1 cellular context compared by ENCODE assay signal in genomic region chr22:39120983-39121382, GRCh38.
TF ChIP-seq lines count a peak whose summit lies in the region.

No MANE protein-coding gene starts in this region.

TF ChIP-seq in K562, 482 proteins besides CTCF, POLR2A, EP300 and RAD21:
- TF ChIP-seq ATF6 (CRISPR knock-in tag; IDR thresholded peaks at IDR 0.05) (no peak), DACH1 (IDR thresholded peaks at IDR 0.05; ENCODE audit: partially characterized antibody) (peak; percentile 97), ATF3 (IDR thresholded peaks at IDR 0.05) (no peak), ATF3 (CRISPR knock-in tag; conservative IDR thresholded peaks at IDR 0.05) (no peak), ZNF830 (CRISPR knock-in tag; IDR thresholded peaks at IDR 0.05) (no peak), GATAD2B (IDR thresholded peaks at IDR 0.05; ENCODE audit: borderline replicate concordance) (peak; percentile 86), NR3C1 (CRISPR knock-in tag; IDR thresholded peaks at IDR 0.05) (no peak), PATZ1 (CRISPR knock-in tag; IDR thresholded peaks at IDR 0.05; ENCODE audit: borderline replicate concordance) (no peak)
- TF ChIP-seq, protein P1, sequence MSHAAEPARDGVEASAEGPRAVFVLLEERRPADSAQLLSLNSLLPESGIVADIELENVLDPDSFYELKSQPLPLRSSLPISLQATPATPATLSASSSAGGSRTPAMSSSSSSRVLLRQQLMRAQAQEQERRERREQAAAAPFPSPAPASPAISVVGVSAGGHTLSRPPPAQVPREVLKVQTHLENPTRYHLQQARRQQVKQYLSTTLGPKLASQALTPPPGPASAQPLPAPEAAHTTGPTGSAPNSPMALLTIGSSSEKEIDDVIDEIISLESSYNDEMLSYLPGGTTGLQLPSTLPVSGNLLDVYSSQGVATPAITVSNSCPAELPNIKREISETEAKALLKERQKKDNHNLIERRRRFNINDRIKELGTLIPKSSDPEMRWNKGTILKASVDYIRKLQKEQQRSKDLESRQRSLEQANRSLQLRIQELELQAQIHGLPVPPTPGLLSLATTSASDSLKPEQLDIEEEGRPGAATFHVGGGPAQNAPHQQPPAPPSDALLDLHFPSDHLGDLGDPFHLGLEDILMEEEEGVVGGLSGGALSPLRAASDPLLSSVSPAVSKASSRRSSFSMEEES (CRISPR knock-in tag; IDR thresholded peaks at IDR 0.05) = peak; percentile 83
- TF ChIP-seq, protein P2, sequence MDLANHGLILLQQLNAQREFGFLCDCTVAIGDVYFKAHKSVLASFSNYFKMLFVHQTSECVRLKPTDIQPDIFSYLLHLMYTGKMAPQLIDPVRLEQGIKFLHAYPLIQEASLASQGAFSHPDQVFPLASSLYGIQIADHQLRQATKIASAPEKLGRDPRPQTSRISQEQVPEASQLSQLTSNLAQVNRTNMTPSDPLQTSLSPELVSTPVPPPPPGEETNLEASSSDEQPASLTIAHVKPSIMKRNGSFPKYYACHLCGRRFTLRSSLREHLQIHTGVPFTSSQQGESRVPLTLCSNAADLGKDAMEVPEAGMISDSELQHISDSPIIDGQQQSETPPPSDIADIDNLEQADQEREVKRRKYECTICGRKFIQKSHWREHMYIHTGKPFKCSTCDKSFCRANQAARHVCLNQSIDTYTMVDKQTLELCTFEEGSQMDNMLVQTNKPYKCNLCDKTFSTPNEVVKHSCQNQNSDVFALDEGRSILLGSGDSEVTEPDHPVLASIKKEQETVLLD (IDR thresholded peaks at IDR 0.05) = peak; percentile 39; the same call in 1 of the 2 replicates
